8 cellular contexts compared by ENCODE assay signal in genomic region chrX:8748855-8749254, GRCh38. TPM values are rescaled to one million over a fixed set of nuclear protein-coding genes. Genes with fewer than 3 reads are reported as not detected.
DNase-seq lines count a peak whose midpoint lies in the region; ATAC-seq, FAIRE-seq and TF ChIP-seq lines count a peak whose summit lies in the region.
"Had no signal": no experiment of that assay in that cellular context is flagged by ENCODE, and none has a peak within 500 bp of the region (broad histone marks: within the 10 kb centered on the region; RNA-seq: fewer than 3 reads in every experiment).

No MANE protein-coding gene starts in this region.

- DNase-seq in EH (ENCODE audit: low read depth) = peak; percentile 41
- peak; percentile 43 for DNase-seq in GM23248
- DNase-seq in RCC 7860 (ENCODE audit: low spot score) = peak; percentile 5
- DNase-seq in fibroblast of villous mesenchyme (ENCODE audit: low read depth) = peak; percentile 32
- DNase-seq in thoracic aorta (ENCODE audit: low spot score) = no peak

- ATAC-seq in thoracic aorta (ENCODE audit: insufficient number of reproducible peaks, low FRiP score, low read depth) = no peak
- ATAC-seq in HG03460 (IDR thresholded peaks at IDR 0.05; ENCODE audit: unreplicated experiment) = no peak
- no peak for ATAC-seq in activated CD4-positive, CD25-positive, alpha-beta regulatory T cell treated with anti-CD3 and anti-CD28 coated beads, Interleukin-2, amount 50 U/mL, for 24 hours

- no peaks in the 10 kb centered on the region for H3K4me1 ChIP-seq in GM23248 (ENCODE audit: insufficient read depth)
- H3K4me1 ChIP-seq in thoracic aorta (ENCODE audit: control insufficient read depth in 1 of 2, low read depth in 2 of 2) = no peaks in the 10 kb centered on the region

- TF ChIP-seq CTCF in fibroblast of villous mesenchyme (IDR thresholded peaks at IDR 0.05; ENCODE audit: insufficient read depth, low read depth, low read length) = peak; percentile 55
- peak; percentile 44 for TF ChIP-seq CTCF in thoracic aorta (IDR thresholded peaks at IDR 0.05)

- H3K36me3 ChIP-seq in GM23248 (ENCODE audit: low read depth) = no peaks in the 10 kb centered on the region
- H3K36me3 ChIP-seq in thoracic aorta = no peaks in the 10 kb centered on the region

- no peak overlapping the region for H3K27ac ChIP-seq in GM23248
- no peak overlapping the region for H3K27ac ChIP-seq in thoracic aorta

- in situ Hi-C loops in GM23248 (cut with MboI) = loop anchor here (10.0 to 25.0 kb wide), 2 partner anchors 66 to 762 kb away; no protein-coding TSS in a partner anchor

- no peaks in the 10 kb centered on the region for H3F3A ChIP-seq in GM23248 (ENCODE audit: insufficient read depth)

- no peaks in the 10 kb centered on the region for H3K9me3 ChIP-seq in GM23248 (ENCODE audit: low read depth)
- no peaks in the 10 kb centered on the region for H3K9me3 ChIP-seq in thoracic aorta

- H3K27me3 ChIP-seq in GM23248 (replicated peaks; ENCODE audit: insufficient read depth) (no peaks in the 10 kb centered on the region), thoracic aorta (replicated peaks; ENCODE audit: insufficient read depth) (no peaks in the 10 kb centered on the region)

- H4K20me1 ChIP-seq in GM23248 (ENCODE audit: insufficient read depth) = no peaks in the 10 kb centered on the region

- no peaks in the 10 kb centered on the region for H3K9me2 ChIP-seq in GM23248 (ENCODE audit: insufficient read depth)

- H3K4me2 ChIP-seq in GM23248 (ENCODE audit: unreplicated experiment) = no peak overlapping the region

- no peak for FAIRE-seq in RCC 7860 (lab: Jason Lieb, UNC)

- no peak overlapping the region for H3K9ac ChIP-seq in GM23248

- no peak overlapping the region for H2AFZ ChIP-seq in GM23248

- WGBS in GM23248 (ENCODE audit: low coverage in 1 of 2, low lambda C conversion rate in 2 of 2, missing lambda C conversion rate in 2 of 2), 2 experiments = 0 to 4% methylated on average over 6 of the region's 6 CpGs

- H3K79me2 ChIP-seq in GM23248 (ENCODE audit: insufficient read depth) = no peaks in the 10 kb centered on the region

- H3K4me3 ChIP-seq in GM23248 = no peak overlapping the region
- no peak overlapping the region for H3K4me3 ChIP-seq in fibroblast of villous mesenchyme (ENCODE audit: low read depth, low read length)
- H3K4me3 ChIP-seq in thoracic aorta = no peak overlapping the region

RNA-seq across cellular contexts. Expression of gene ANOS1, which starts 16.9 kb away (rescaled TPM):
- not detected in 2 replicates for total RNA-seq in GM23248 (2014; rRNA removed; shearing (Covaris generic))
- polyA plus RNA-seq in GM23248 (2016; fragmentation: Nextera tagmentation; extraction: Ambion mirVana) = not detected in 2 replicates
- total RNA-seq in fibroblast of villous mesenchyme = 1.7 and 1.9 TPM in 2 replicates
- total RNA-seq in thoracic aorta = 10 to 100 TPM in 1 of 2 donors, 1 to 10 TPM in 1; 8.9 to 10.4 TPM

RNA-seq across cellular contexts. Expression of gene FAM9A, which starts 52.3 kb away (rescaled TPM):
- total RNA-seq in GM23248 (2014; rRNA removed; shearing (Covaris generic)) = not detected in 2 replicates
- not detected in 2 replicates for polyA plus RNA-seq in GM23248 (2016; fragmentation: Nextera tagmentation; extraction: Ambion mirVana)
- total RNA-seq in fibroblast of villous mesenchyme = not detected in 2 replicates
- not detected for total RNA-seq in thoracic aorta
- total RNA-seq: mononuclear cell had no signal
